ENCODE assay signal across 12 cellular contexts in the genomic region with DNA sequence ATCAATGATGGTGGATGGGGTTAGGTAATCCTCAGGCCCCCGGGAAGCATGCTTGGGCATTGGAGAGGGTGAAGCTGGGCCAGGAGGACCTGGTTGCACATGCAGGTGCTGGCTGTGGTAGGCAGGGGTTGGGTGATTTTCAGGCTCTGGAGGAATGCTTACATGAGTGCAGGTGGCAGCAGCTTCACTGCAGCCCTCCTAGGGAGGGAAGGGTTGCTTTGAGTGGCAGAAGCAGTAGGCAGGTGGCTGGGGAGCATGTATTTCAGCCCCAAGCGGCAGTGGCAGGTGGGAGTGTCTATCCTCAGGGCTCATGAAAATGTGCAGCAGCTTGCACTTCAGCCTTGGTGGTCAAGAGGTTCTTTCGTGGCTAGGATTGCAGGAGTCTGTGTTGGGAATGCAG.
"Had no signal": no experiment of that assay in that cellular context is flagged by ENCODE, and none has a peak within 500 bp of the region (broad histone marks: within the 10 kb centered on the region; RNA-seq: fewer than 3 reads in every experiment).

No MANE protein-coding gene starts in this region.

- H3K4me3 Mint-ChIP-seq: activated naive CD4-positive, alpha-beta T cell treated with anti-CD3 and anti-CD28 coated beads for 36 hours; T-helper 17 cell had no signal

- H3K27ac ChIP-seq: gastrocnemius medialis, heart right ventricle, stomach, thyroid gland had no signal

- H3K9me3 Mint-ChIP-seq: activated naive CD4-positive, alpha-beta T cell treated with anti-CD3 and anti-CD28 coated beads for 36 hours had no signal

- H3K27ac Mint-ChIP-seq: activated naive CD4-positive, alpha-beta T cell treated with anti-CD3 and anti-CD28 coated beads for 36 hours; T-helper 17 cell had no signal

- H3K9me3 ChIP-seq: gastrocnemius medialis, stomach, thyroid gland had no signal

- H3K4me3 ChIP-seq: gastrocnemius medialis, heart right ventricle, stomach, thyroid gland had no signal

- ATAC-seq: activated T-cell treated with anti-CD3 and anti-CD28 coated beads, Interleukin-2, amount 50 U/mL, for 72 hours; gastrocnemius medialis; heart right ventricle; T-helper 17 cell had no signal

- H3K27me3 ChIP-seq: gastrocnemius medialis, heart right ventricle, stomach, thyroid gland had no signal

- DNase-seq: activated CD4-positive, alpha-beta T cell treated with anti-CD3 and anti-CD28 coated beads, Interleukin-2, amount 50 U/mL, for 48 hours; activated CD4-positive, CD25-positive, alpha-beta regulatory T cell; activated naive CD4-positive, alpha-beta T cell treated with anti-CD3 and anti-CD28 coated beads for 36 hours; activated T-cell treated with anti-CD3 and anti-CD28 coated beads, Interleukin-2, amount 50 U/mL, for 72 hours; central memory CD4-positive, alpha-beta T cell; effector memory CD4-positive, alpha-beta T cell; gastrocnemius medialis; heart right ventricle; stimulated activated CD4-positive, alpha-beta T cell treated with anti-CD3 and anti-CD28 coated beads, Interleukin-2, amount 100 ng/mL, for 48 hours; stomach; T-helper 17 cell had no signal

- H3K36me3 ChIP-seq: gastrocnemius medialis, heart right ventricle, stomach, thyroid gland had no signal
